12 cellular contexts compared by ENCODE assay signal in the genomic region with DNA sequence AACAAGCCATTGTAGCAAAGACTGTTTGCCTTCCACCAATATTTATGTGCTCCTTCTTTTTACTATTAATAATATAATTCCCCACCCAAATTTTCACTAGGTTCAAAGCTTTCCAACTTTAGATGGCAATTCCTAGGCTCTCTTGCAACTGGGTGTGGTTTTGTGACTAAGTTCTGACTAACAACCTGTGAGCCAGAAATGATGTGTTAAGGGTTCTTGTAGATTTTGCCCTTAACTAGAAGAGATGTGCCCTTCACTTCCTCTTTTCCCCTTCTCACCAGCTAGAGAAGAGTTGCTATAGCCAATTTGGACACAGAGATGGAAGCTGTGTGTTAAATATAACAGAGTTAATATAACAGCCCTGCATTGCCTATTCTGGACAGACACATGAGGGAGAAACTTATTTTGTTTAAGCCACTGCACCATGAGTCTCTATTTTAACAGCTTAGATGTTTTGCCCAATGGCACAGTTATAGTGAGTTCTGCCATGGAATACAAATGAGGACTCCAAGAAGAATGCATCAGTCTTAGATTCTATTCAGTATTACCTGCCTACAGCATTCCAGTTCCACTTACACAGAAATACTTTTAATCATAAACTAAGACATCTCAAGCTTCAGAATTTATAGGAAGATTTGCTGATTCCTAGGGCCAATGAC.
A peak's percentile ranks its signal among the peaks of the same experiment; 100 is the strongest.
DNase-seq lines count a peak whose midpoint lies in the region; ATAC-seq, FAIRE-seq and TF ChIP-seq lines count a peak whose summit lies in the region.
"Had no signal": no experiment of that assay in that cellular context is flagged by ENCODE, and none has a peak within 500 bp of the region (broad histone marks: within the 10 kb centered on the region; RNA-seq: fewer than 3 reads in every experiment).

No MANE protein-coding gene starts in this region.

- TF ChIP-seq POLR2A in tibial nerve (IDR thresholded peaks at IDR 0.05), result no peak

- peak; percentile 57 for DNase-seq in AG20443 (ENCODE audit: low spot score)
- peak; percentile 88 for DNase-seq in HCEC 1CT
- DNase-seq in RCC 7860 (ENCODE audit: low spot score), result peak; percentile 8
- DNase-seq in fibroblast of peridontal ligament (ENCODE audit: extremely low read depth), result peak; percentile 38
- DNase-seq in tibial nerve (ENCODE audit: low spot score in 2 of 2), result no peak
- DNase-seq in OCI-M2 (lab: John Stamatoyannopoulos, UW; ENCODE audit: unreplicated experiment), result no peak
- DNase-seq: NCI-H2107; stimulated activated CD4-positive, alpha-beta T cell treated with anti-CD3 and anti-CD28 coated beads, Interleukin-2, amount 100 ng/mL, for 48 hours had no signal

- no peaks in the 10 kb centered on the region for H3K4me1 ChIP-seq in tibial nerve

- no peak for TF ChIP-seq CTCF in tibial nerve (IDR thresholded peaks at IDR 0.05)

- H3K27ac ChIP-seq in tibial nerve, result no peak overlapping the region
- H3K27ac ChIP-seq: SK-N-MC had no signal

- no peaks in the 10 kb centered on the region for H3K27me3 ChIP-seq in tibial nerve

- H3K36me3 ChIP-seq in tibial nerve, result no peaks in the 10 kb centered on the region

- H3K4me3 ChIP-seq in tibial nerve, result no peak overlapping the region
- H3K4me3 ChIP-seq: GM23338, SK-N-MC had no signal

- ATAC-seq in GM21619 (IDR thresholded peaks at IDR 0.05; ENCODE audit: unreplicated experiment) (no peak), HG02938 (IDR thresholded peaks at IDR 0.05; ENCODE audit: unreplicated experiment) (no peak)
- ATAC-seq: GM23338 had no signal

- H3K9me3 ChIP-seq in tibial nerve, result no peaks in the 10 kb centered on the region

- TF ChIP-seq EP300 in tibial nerve (IDR thresholded peaks at IDR 0.05), result no peak

- FAIRE-seq in RCC 7860 (lab: Jason Lieb, UNC), result no peak

Comparison
In these comparisons a context has a peak if more than half of its experiments do, and no peak if none do; other contexts are left out.
1. DNase-seq: peak in AG20443 (single experiment), HCEC 1CT (single experiment), RCC 7860 (single experiment) and fibroblast of peridontal ligament (single experiment); none in tibial nerve (0 of 2) and OCI-M2 (single experiment).